ENCODE assay signal across 12 cellular contexts in genomic region chr1:11646317-11646716, GRCh38. TPM values are rescaled to one million over a fixed set of nuclear protein-coding genes. Genes with fewer than 3 reads are reported as not detected.
DNase-seq lines count a peak whose midpoint lies in the region; ATAC-seq and TF ChIP-seq lines count a peak whose summit lies in the region.
"Had no signal": no experiment of that assay in that cellular context is flagged by ENCODE, and none has a peak within 500 bp of the region (broad histone marks: within the 10 kb centered on the region; RNA-seq: fewer than 3 reads in every experiment).

No MANE protein-coding gene starts in this region.

- H3K27ac ChIP-seq in angular gyrus (ENCODE audit: low read depth, low read length): peak overlapping the region; percentile 26
- H3K27ac ChIP-seq in dorsolateral prefrontal cortex: peak overlapping the region in 40 of 59 donors; percentile 3 to 99 (median 92)
- no peak overlapping the region for H3K27ac ChIP-seq in osteoblast (ENCODE audit: low read depth, low read length)

- H3K27me3 ChIP-seq in dorsolateral prefrontal cortex (no peaks in the 10 kb centered on the region), osteoblast (ENCODE audit: insufficient read depth, low read length) (peaks cover 14% of the 10 kb centered on the region)

- no peak overlapping the region for H3K4me3 ChIP-seq in dorsolateral prefrontal cortex
- no peak overlapping the region for H3K4me3 ChIP-seq in osteoblast (ENCODE audit: insufficient read depth, low read length)
- H3K4me3 ChIP-seq: HAP-1 had no signal

- ATAC-seq in HG03175 (IDR thresholded peaks at IDR 0.05; ENCODE audit: unreplicated experiment): no peak

- H2AFZ ChIP-seq in osteoblast (ENCODE audit: low read length): no peak overlapping the region

- H4K20me1 ChIP-seq in osteoblast (ENCODE audit: insufficient read depth, low read length): no peaks in the 10 kb centered on the region

- H3K36me3 ChIP-seq in osteoblast (ENCODE audit: insufficient read depth, low read length): no peaks in the 10 kb centered on the region
- H3K36me3 ChIP-seq: HAP-1 had no signal

- no peak overlapping the region for H3K4me2 ChIP-seq in osteoblast (ENCODE audit: insufficient read depth, low read length)

- DNase-seq in dorsolateral prefrontal cortex (no peak), osteoblast (ENCODE audit: insufficient read length, low spot score, missing footprints) (peak; percentile 48), DMS114 treated with DMSO at 0.1 percent for 48 hours (lab: John Stamatoyannopoulos, UW; ENCODE audit: unreplicated experiment) (no peak)
- DNase-seq in stimulated activated CD4-positive, alpha-beta T cell treated with anti-CD3 and anti-CD28 coated beads, Interleukin-4, amount 100 ng/mL, for 1 hour: no peak
- DNase-seq: GOT3 had no signal

- TF ChIP-seq CTCF in dorsolateral prefrontal cortex (IDR thresholded peaks at IDR 0.05 in 54 of 56, conservative IDR thresholded peaks at IDR 0.05 in 2 of 56; ENCODE audit: low read depth in 1 of 56, partially characterized antibody in 56 of 56) (no peak), osteoblast (IDR thresholded peaks at IDR 0.05; ENCODE audit: extremely low read depth, low read depth, low read length) (no peak)

- H3K4me1 ChIP-seq in osteoblast (ENCODE audit: insufficient read depth, low read length): no peaks in the 10 kb centered on the region

- H3K9me3 ChIP-seq in osteoblast (ENCODE audit: low read depth, low read length): no peaks in the 10 kb centered on the region
- H3K9me3 ChIP-seq: HAP-1 had no signal

- H3K79me2 ChIP-seq in osteoblast (ENCODE audit: insufficient read depth, low read length): no peaks in the 10 kb centered on the region

- intact Hi-C loops in dorsolateral prefrontal cortex (cut with DNase I): loop anchor here (5.0 to 10.0 kb wide), 5 partner anchors 158 to 404 kb away; partner anchors contain the start of genes CLCN6 (in 1 of the 2), MTHFR (in 1 of the 2) and UBIAD1 (in 1 of the 2)

RNA-seq across cellular contexts. Expression of gene FBXO2, which starts 7.9 kb away (rescaled TPM):
- total RNA-seq in dorsolateral prefrontal cortex (100 to 1,000 TPM in 116 of 120 experiments, 10 to 100 TPM in 4; 88.8 to 412 (median 152) TPM), osteoblast (0.29 and 0.36 TPM in 2 replicates)
- total RNA-seq: A673 had no signal

RNA-seq across cellular contexts. Expression of gene FBXO44, which starts 8.4 kb away (rescaled TPM):
- total RNA-seq in dorsolateral prefrontal cortex (100 to 1,000 TPM in 118 of 120 experiments, 10 to 100 TPM in 2; 87.8 to 227 (median 169) TPM), osteoblast (14.4 and 16.3 TPM in 2 replicates)

RNA-seq across cellular contexts. Expression of gene FBXO6, which starts 17.7 kb away (rescaled TPM):
- total RNA-seq in dorsolateral prefrontal cortex (10 to 100 TPM in 25 of 120 experiments, 1 to 10 TPM in 95; 3.9 to 15.3 (median 8.3) TPM), osteoblast (8.7 and 8.8 TPM in 2 replicates)
- total RNA-seq: A172 had no signal

RNA-seq across cellular contexts. Expression of gene MAD2L2, which starts 34.6 kb away (rescaled TPM):
- 10 to 100 TPM; 15.8 to 42.3 (median 25.8) TPM for total RNA-seq in dorsolateral prefrontal cortex
- total RNA-seq in osteoblast: 20.6 and 22.7 TPM in 2 replicates

RNA-seq across cellular contexts. Expression of gene DRAXIN, which starts 45.2 kb away (rescaled TPM):
- 1 to 10 TPM in 59 of 120 experiments, under 1 TPM in 61; 0.26 to 3.8 (median 0.99) TPM for total RNA-seq in dorsolateral prefrontal cortex
- total RNA-seq in osteoblast: under 0.01 TPM in 2 replicates
- total RNA-seq: Calu3, HFFc6 had no signal

Comparison
In these comparisons a context has a peak if more than half of its experiments do, and no peak if none do; other contexts are left out.
1. RNA of gene FBXO2, which starts 7.9 kb away (total RNA-seq): 88.8 to 412 TPM in dorsolateral prefrontal cortex; 0.29 to 0.36 TPM in osteoblast; every median in the first group is over 10 times any median in the second.